Comparison of ENCODE assay signal across 17 cellular contexts in the genomic region with DNA sequence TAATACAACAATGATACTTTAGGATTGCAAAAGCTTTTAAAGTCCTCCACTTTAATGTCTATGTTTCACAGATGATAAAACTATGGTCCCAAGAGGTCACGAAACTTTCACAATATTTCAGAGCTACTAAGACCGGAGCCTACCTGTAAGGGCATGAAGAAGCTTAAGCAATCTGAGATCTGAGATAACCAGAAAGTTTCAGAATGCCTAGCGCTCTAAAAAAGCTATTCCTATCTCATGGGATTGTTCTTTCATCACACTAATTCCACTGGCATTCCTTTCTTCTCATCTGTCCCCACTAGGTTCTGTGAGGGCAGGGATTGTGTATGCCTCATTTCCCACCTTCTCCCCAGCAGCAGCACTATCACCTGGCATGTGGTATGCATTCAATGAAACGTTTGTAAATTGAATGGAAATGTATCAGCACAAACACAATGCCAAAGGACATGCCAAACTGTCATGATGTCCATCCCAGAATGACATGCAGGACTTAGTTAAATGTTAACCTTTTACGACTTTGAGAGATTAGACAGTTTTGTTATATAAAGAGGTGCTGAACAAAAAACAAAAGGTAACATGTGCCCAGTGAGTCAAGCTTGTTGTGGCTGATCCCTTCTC.
DNase-seq lines count a peak whose midpoint lies in the region; ATAC-seq and TF ChIP-seq lines count a peak whose summit lies in the region.
"Had no signal": no experiment of that assay in that cellular context is flagged by ENCODE, and none has a peak within 500 bp of the region (broad histone marks: within the 10 kb centered on the region; RNA-seq: fewer than 3 reads in every experiment).

No MANE protein-coding gene starts in this region.

- no peak overlapping the region for H4K8ac ChIP-seq in H9 (replicated peaks; ENCODE audit: insufficient read length, low read depth, low read length)

- no peak overlapping the region for H2AK5ac ChIP-seq in H9 (ENCODE audit: insufficient read length, low read length)

- H3K4me3 ChIP-seq in endodermal cell (ENCODE audit: low read length) (no peak overlapping the region), upper lobe of right lung (no peak overlapping the region)
- H3K4me3 ChIP-seq: BLaER1 treated with 17β-estradiol and CSF1 and Interleukin-3, amounts not matched to agents 10 nM and 100 nM; GM12878 had no signal

- H3K36me3 ChIP-seq in endodermal cell (ENCODE audit: control insufficient read depth, insufficient read depth, low read length) (no peaks in the 10 kb centered on the region), upper lobe of right lung (no peaks in the 10 kb centered on the region)
- H3K36me3 ChIP-seq: BLaER1 treated with 17β-estradiol and CSF1 and Interleukin-3, amounts not matched to agents 10 nM and 100 nM had no signal

- no peak overlapping the region for H2BK20ac ChIP-seq in H9 (ENCODE audit: low read depth, low read length, poor library complexity, severe bottlenecking)

- H2BK12ac ChIP-seq in H9 (ENCODE audit: insufficient read length, low read depth, low read length) = no peak overlapping the region

- H3K4ac ChIP-seq in H9 (ENCODE audit: low read depth, low read length) = no peak overlapping the region

- H3K56ac ChIP-seq in H9 (ENCODE audit: insufficient read length, low read depth, low read length) = no peak overlapping the region

- H2AFZ ChIP-seq in H9 (ENCODE audit: low read length) = no peak overlapping the region

- H3K4me3 Mint-ChIP-seq in endodermal cell (no peak overlapping the region), type B pancreatic cell (no peak overlapping the region), H9 (no peak overlapping the region)

- H2BK120ac ChIP-seq in H9 (ENCODE audit: low read depth, low read length, poor library complexity, severe bottlenecking) = no peak overlapping the region

- H4K20me1 ChIP-seq in H9 (ENCODE audit: control insufficient read depth, insufficient read depth, insufficient read length) = no peaks in the 10 kb centered on the region
- H4K20me1 ChIP-seq: BLaER1 treated with 17β-estradiol and CSF1 and Interleukin-3, amounts not matched to agents 10 nM and 100 nM had no signal

- H3K18ac ChIP-seq in H9 (ENCODE audit: insufficient read length, low read depth, low read length) = no peak overlapping the region

- H2BK15ac ChIP-seq in H9 (ENCODE audit: low read depth, low read length) = no peak overlapping the region

- H3K4me1 ChIP-seq in endodermal cell (ENCODE audit: control insufficient read depth, insufficient read depth, low read length) = peaks cover 4% of the 10 kb centered on the region
- no peaks in the 10 kb centered on the region for H3K4me1 ChIP-seq in upper lobe of right lung
- H3K4me1 ChIP-seq in H9 (ENCODE audit: insufficient read depth, low read length) = peaks cover 1% of the 10 kb centered on the region; the same call in 1 of the 2 replicates
- H3K4me1 ChIP-seq: BLaER1 treated with 17β-estradiol and CSF1 and Interleukin-3, amounts not matched to agents 10 nM and 100 nM had no signal

- intact Hi-C loops in upper lobe of right lung (cut with DNase I) = no loop called here

- H3K27me3 Mint-ChIP-seq in endodermal cell (ENCODE audit: insufficient read depth) (peaks cover 26% of the 10 kb centered on the region), type B pancreatic cell (peaks cover 4% of the 10 kb centered on the region), H9 (ENCODE audit: low read depth) (peaks cover 51% of the 10 kb centered on the region)

- H3K9ac ChIP-seq in endodermal cell (ENCODE audit: extremely low read depth, low read length, poor library complexity, severe bottlenecking) (no peak overlapping the region), H9 (ENCODE audit: extremely low read depth, insufficient read length, low read length) (no peak overlapping the region)
- H3K9ac ChIP-seq: BLaER1 treated with 17β-estradiol and CSF1 and Interleukin-3, amounts not matched to agents 10 nM and 100 nM had no signal

- no peak overlapping the region for H3K14ac ChIP-seq in H9 (ENCODE audit: insufficient read depth, low read length)

- H3K79me1 ChIP-seq in H9 (ENCODE audit: insufficient read depth, low read depth, low read length, poor library complexity, severe bottlenecking) = no peaks in the 10 kb centered on the region

- no peak overlapping the region for H3T11ph ChIP-seq in H9 (ENCODE audit: low read length)

- H3K23me2 ChIP-seq in H9 (ENCODE audit: insufficient read length, low read depth, low read length, poor library complexity, severe bottlenecking) = no peaks in the 10 kb centered on the region

- 40 to 60% methylated on average over 4 to 5 of the region's 5 CpGs for WGBS in endodermal cell (ENCODE audit: insufficient coverage in 1 of 2, insufficient read length in 1 of 2), 2 experiments
- WGBS in H9 (ENCODE audit: extremely low coverage, insufficient read length, low lambda C conversion rate) = no CpG with 5 or more reads among the region's 5 CpGs

- H3K9me3 ChIP-seq in endodermal cell (ENCODE audit: control insufficient read depth, low read length) = no peaks in the 10 kb centered on the region
- no peaks in the 10 kb centered on the region for H3K9me3 ChIP-seq in upper lobe of right lung
- H3K9me3 ChIP-seq in H9 (ENCODE audit: control insufficient read depth, low read depth, low read length) = no peaks in the 10 kb centered on the region
- H3K9me3 ChIP-seq: BLaER1 treated with 17β-estradiol and CSF1 and Interleukin-3, amounts not matched to agents 10 nM and 100 nM had no signal

- no peak overlapping the region for H2BK5ac ChIP-seq in H9 (ENCODE audit: insufficient read length, low read length)

- H3K27me3 ChIP-seq in endodermal cell (ENCODE audit: control insufficient read depth, insufficient read depth, low read length, poor library complexity, severe bottlenecking) (no peaks in the 10 kb centered on the region), upper lobe of right lung (no peaks in the 10 kb centered on the region), H9 (ENCODE audit: insufficient read depth, low read length) (no peaks in the 10 kb centered on the region)
- H3K27me3 ChIP-seq: BLaER1 treated with 17β-estradiol and CSF1 and Interleukin-3, amounts not matched to agents 10 nM and 100 nM had no signal

- H3K36me3 Mint-ChIP-seq in endodermal cell (ENCODE audit: low read depth) (no peaks in the 10 kb centered on the region), type B pancreatic cell (peaks cover 3% of the 10 kb centered on the region), H9 (ENCODE audit: insufficient read depth in 1 of 3, low read depth in 3 of 3) (no peaks in the 10 kb centered on the region)

- DNase-seq in HuH-7 (ENCODE audit: low spot score) (peak; percentile 21), endodermal cell (peak; percentile 70), left lobe of liver (ENCODE audit: low spot score) (no peak), type B pancreatic cell (ENCODE audit: extremely low spot score, unreplicated experiment) (no peak), upper lobe of right lung (no peak), H9 (no peak)
- no peak for DNase-seq in activated naive CD4-positive, alpha-beta T cell treated with Interleukin-2 at 50 U/mL for 16 hours
- DNase-seq: COR-L47, DMS79, H7, Karpas-422, NCI-H1105 treated with DMSO at 0.1 percent for 48 hours, NCI-H187 treated with DMSO at 0.1 percent for 48 hours, NCI-H82, SIG-M5 had no signal

- H3K4me1 Mint-ChIP-seq in endodermal cell (peaks cover 29% of the 10 kb centered on the region), type B pancreatic cell (ENCODE audit: unreplicated experiment) (peaks cover 19% of the 10 kb centered on the region), H9 (peaks cover 13 to 16% of the 10 kb centered on the region in 2 experiments)

- no peak overlapping the region for H3K23ac ChIP-seq in H9 (ENCODE audit: insufficient read length, low read depth, low read length)

- H3K9me3 Mint-ChIP-seq in endodermal cell = no peaks in the 10 kb centered on the region
- no peaks in the 10 kb centered on the region for H3K9me3 Mint-ChIP-seq in type B pancreatic cell
- H3K9me3 Mint-ChIP-seq in H9 = no peaks in the 10 kb centered on the region

- peak; percentile 86 for ATAC-seq in left lobe of liver
- no peak for ATAC-seq in upper lobe of right lung
- ATAC-seq: GM12878 had no signal

- H4K91ac ChIP-seq in H9 (ENCODE audit: insufficient read length, low read depth, low read length) = no peak overlapping the region

- H3K4me2 ChIP-seq in H9 (ENCODE audit: insufficient read depth, insufficient read length, low read length) = no peak overlapping the region
- H3K4me2 ChIP-seq: BLaER1 treated with 17β-estradiol and CSF1 and Interleukin-3, amounts not matched to agents 10 nM and 100 nM had no signal

- TF ChIP-seq CTCF in endodermal cell (conservative IDR thresholded peaks at IDR 0.05) (no peak), type B pancreatic cell (conservative IDR thresholded peaks at IDR 0.05) (no peak), upper lobe of right lung (IDR thresholded peaks at IDR 0.05) (no peak), H9 (conservative IDR thresholded peaks at IDR 0.05) (no peak)

- H3K27ac ChIP-seq in endodermal cell (ENCODE audit: low read depth, low read length) (no peak overlapping the region), upper lobe of right lung (no peak overlapping the region), H9 (ENCODE audit: insufficient read length, low read depth, low read length) (no peak overlapping the region)
- H3K27ac ChIP-seq: BLaER1 treated with 17β-estradiol and CSF1 and Interleukin-3, amounts not matched to agents 10 nM and 100 nM had no signal

- H3K79me2 ChIP-seq in H9 (ENCODE audit: insufficient read depth, low read length) = no peaks in the 10 kb centered on the region

- no peak overlapping the region for H4K5ac ChIP-seq in H9 (ENCODE audit: insufficient read length, low read depth, low read length)

- H3K27ac Mint-ChIP-seq in endodermal cell (no peak overlapping the region), type B pancreatic cell (peak overlapping the region; percentile 78), H9 (no peak overlapping the region)

Comparison
In these comparisons a context has a peak if more than half of its experiments do, and no peak if none do; other contexts are left out.
1. DNase-seq: peak in HuH-7 (single experiment) and endodermal cell (single experiment); none in left lobe of liver (single experiment), type B pancreatic cell (single experiment), activated naive CD4-positive, alpha-beta T cell treated with Interleukin-2 at 50 U/mL for 16 hours (single experiment), upper lobe of right lung (single experiment) and H9 (single experiment).